In the genomic region with DNA sequence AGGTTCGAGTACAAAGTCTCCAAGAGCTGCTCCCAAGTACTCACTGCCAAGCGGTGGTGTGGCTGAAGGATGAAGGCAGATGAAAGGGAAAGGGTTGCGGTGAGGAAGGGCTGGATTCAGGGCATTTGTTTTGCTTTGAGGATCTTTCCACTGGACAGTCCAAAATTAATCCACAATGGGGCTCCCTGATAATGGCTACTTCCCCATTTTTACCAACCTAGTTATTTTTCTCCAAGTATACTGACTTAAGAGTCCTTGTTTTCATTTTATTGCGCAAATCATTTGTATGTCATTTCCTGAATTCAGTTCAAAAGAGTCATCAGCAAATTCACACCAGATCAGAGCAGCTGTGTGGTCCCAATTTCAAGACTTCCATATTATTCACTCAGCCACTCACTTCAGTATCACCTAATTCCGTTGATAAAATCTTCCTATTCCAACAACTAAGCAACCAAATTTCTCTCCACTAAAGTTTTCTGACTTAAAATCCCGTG, we compare ENCODE assay signal across 8 cellular contexts. TPM values are rescaled to one million over a fixed set of nuclear protein-coding genes. Genes with fewer than 3 reads are reported as not detected.
DNase-seq lines count a peak whose midpoint lies in the region; ATAC-seq and TF ChIP-seq lines count a peak whose summit lies in the region.

No MANE protein-coding gene starts in this region.

- peak overlapping the region; percentile 95 for H3K4me3 ChIP-seq in GM12864 (ENCODE audit: low read depth, low read length)
- H3K4me3 ChIP-seq in RWPE2 (ENCODE audit: severe bottlenecking), result peak overlapping the region; percentile 99
- H3K4me3 ChIP-seq in epithelial cell of proximal tubule (ENCODE audit: low read depth, low read length), result peak overlapping the region; percentile 88
- peak overlapping the region; percentile 73 for H3K4me3 ChIP-seq in neural cell (ENCODE audit: low read length)

- ATAC-seq in RWPE2 (ENCODE audit: low read depth), result peak; percentile 6; the same call in 1 of the 3 replicates
- ATAC-seq in activated CD4-positive, CD25-positive, alpha-beta regulatory T cell treated with anti-CD3 and anti-CD28 coated beads, Interleukin-2, amount 50 U/mL, for 24 hours, result no peak
- ATAC-seq in GM19328 (IDR thresholded peaks at IDR 0.05; ENCODE audit: unreplicated experiment), result no peak
- no peak for ATAC-seq in GM21360 (IDR thresholded peaks at IDR 0.05; ENCODE audit: unreplicated experiment)

- no peak for TF ChIP-seq EP300 in neural cell (conservative IDR thresholded peaks at IDR 0.05; ENCODE audit: poor library complexity, severe bottlenecking)

- H3F3A ChIP-seq in neural cell (ENCODE audit: insufficient read depth, low read length, poor library complexity, severe bottlenecking), result peaks cover 3% of the 10 kb centered on the region

- TF ChIP-seq CTCF in GM12864 (IDR thresholded peaks at IDR 0.05; ENCODE audit: low read depth, low read length, missing control alignments) (no peak), RWPE2 (IDR thresholded peaks at IDR 0.05; ENCODE audit: poor library complexity, severe bottlenecking) (no peak), epithelial cell of proximal tubule (conservative IDR thresholded peaks at IDR 0.05; ENCODE audit: low read depth, low read length) (no peak), neural cell (IDR thresholded peaks at IDR 0.05; ENCODE audit: poor library complexity, severe bottlenecking) (no peak)

- H3K27ac ChIP-seq in RWPE2 (ENCODE audit: poor library complexity, severe bottlenecking), result peak overlapping the region; percentile 60
- peak overlapping the region; percentile 54 for H3K27ac ChIP-seq in neural cell (ENCODE audit: low read length)

- H3K79me2 ChIP-seq in neural cell (replicated peaks; ENCODE audit: insufficient read depth, low read length), result peaks cover 33% of the 10 kb centered on the region

- H3K4me2 ChIP-seq in neural cell (ENCODE audit: low read length), result no peak overlapping the region

- H3K9me3 ChIP-seq in RWPE2 (ENCODE audit: severe bottlenecking) (no peaks in the 10 kb centered on the region), neural cell (ENCODE audit: low read length) (no peaks in the 10 kb centered on the region)

- H3K27me3 ChIP-seq in RWPE2 (ENCODE audit: insufficient read depth, poor library complexity, severe bottlenecking) (no peaks in the 10 kb centered on the region), neural cell (ENCODE audit: insufficient read depth, low read depth, low read length) (no peaks in the 10 kb centered on the region)

- DNase-seq in GM12864 (ENCODE audit: low read depth) (no peak), RWPE2 (ENCODE audit: low spot score) (no peak), epithelial cell of proximal tubule (ENCODE audit: low read depth) (no peak)
- DNase-seq in activated CD4-positive, alpha-beta T cell treated with anti-CD3 and anti-CD28 coated beads, Interleukin-2, amount 50 U/mL, for 48 hours, result no peak

- TF ChIP-seq RAD21 in neural cell (conservative IDR thresholded peaks at IDR 0.05), result no peak

- peak overlapping the region; percentile 96 for H3K9ac ChIP-seq in neural cell (ENCODE audit: low read length)

- H3K4me1 ChIP-seq in RWPE2 (ENCODE audit: insufficient read depth, poor library complexity, severe bottlenecking), result peaks cover 31% of the 10 kb centered on the region

- no peaks in the 10 kb centered on the region; the same call in 1 of the 2 replicates for H3K36me3 ChIP-seq in RWPE2 (ENCODE audit: low read depth)
- no peaks in the 10 kb centered on the region for H3K36me3 ChIP-seq in neural cell (ENCODE audit: insufficient read depth, low read length)

- peak overlapping the region; percentile 52 for H2AFZ ChIP-seq in neural cell (ENCODE audit: low read depth, low read length)

- no peaks in the 10 kb centered on the region for H4K20me1 ChIP-seq in neural cell (ENCODE audit: insufficient read depth)

- no peaks in the 10 kb centered on the region for H3K9me2 ChIP-seq in neural cell (ENCODE audit: insufficient read depth, low read length)

TF ChIP-seq in neural cell, 6 proteins besides CTCF, POLR2A, EP300 and RAD21:
- no peak for TF ChIP-seq MXI1 (conservative IDR thresholded peaks at IDR 0.05; ENCODE audit: poor library complexity, severe bottlenecking)
- TF ChIP-seq SMC3 (conservative IDR thresholded peaks at IDR 0.05; ENCODE audit: poor library complexity), result no peak
- TF ChIP-seq EZH2 (IDR thresholded peaks at IDR 0.05; ENCODE audit: borderline replicate concordance, insufficient read depth, low read length, poor library complexity, severe bottlenecking), result no peak
- no peak for TF ChIP-seq POLR2AphosphoS5 (IDR thresholded peaks at IDR 0.05)
- TF ChIP-seq, protein P1, sequence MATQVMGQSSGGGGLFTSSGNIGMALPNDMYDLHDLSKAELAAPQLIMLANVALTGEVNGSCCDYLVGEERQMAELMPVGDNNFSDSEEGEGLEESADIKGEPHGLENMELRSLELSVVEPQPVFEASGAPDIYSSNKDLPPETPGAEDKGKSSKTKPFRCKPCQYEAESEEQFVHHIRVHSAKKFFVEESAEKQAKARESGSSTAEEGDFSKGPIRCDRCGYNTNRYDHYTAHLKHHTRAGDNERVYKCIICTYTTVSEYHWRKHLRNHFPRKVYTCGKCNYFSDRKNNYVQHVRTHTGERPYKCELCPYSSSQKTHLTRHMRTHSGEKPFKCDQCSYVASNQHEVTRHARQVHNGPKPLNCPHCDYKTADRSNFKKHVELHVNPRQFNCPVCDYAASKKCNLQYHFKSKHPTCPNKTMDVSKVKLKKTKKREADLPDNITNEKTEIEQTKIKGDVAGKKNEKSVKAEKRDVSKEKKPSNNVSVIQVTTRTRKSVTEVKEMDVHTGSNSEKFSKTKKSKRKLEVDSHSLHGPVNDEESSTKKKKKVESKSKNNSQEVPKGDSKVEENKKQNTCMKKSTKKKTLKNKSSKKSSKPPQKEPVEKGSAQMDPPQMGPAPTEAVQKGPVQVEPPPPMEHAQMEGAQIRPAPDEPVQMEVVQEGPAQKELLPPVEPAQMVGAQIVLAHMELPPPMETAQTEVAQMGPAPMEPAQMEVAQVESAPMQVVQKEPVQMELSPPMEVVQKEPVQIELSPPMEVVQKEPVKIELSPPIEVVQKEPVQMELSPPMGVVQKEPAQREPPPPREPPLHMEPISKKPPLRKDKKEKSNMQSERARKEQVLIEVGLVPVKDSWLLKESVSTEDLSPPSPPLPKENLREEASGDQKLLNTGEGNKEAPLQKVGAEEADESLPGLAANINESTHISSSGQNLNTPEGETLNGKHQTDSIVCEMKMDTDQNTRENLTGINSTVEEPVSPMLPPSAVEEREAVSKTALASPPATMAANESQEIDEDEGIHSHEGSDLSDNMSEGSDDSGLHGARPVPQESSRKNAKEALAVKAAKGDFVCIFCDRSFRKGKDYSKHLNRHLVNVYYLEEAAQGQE (IDR thresholded peaks at IDR 0.05; ENCODE audit: borderline replicate concordance), result no peak
- no peak for TF ChIP-seq TAF1 (IDR thresholded peaks at IDR 0.05; ENCODE audit: low read depth)
TF ChIP-seq in neural cell: peak in this region for 0.

RNA-seq across cellular contexts. Expression of a gene that starts 0.5 kb away (rescaled TPM):
- total RNA-seq in epithelial cell of proximal tubule, result 13.9 and 18.5 TPM in 2 replicates
- 34.8 and 39.5 TPM in 2 replicates for polyA plus RNA-seq in neural cell
- 86.4 and 116 TPM in 2 replicates for polyA minus RNA-seq in neural cell
